Comparison of ENCODE assay signal across 11 cellular contexts in genomic region chr3:8319935-8320634, GRCh38.
DNase-seq lines count a peak whose midpoint lies in the region; ATAC-seq and TF ChIP-seq lines count a peak whose summit lies in the region.
"Had no signal": no experiment of that assay in that cellular context is flagged by ENCODE, and none has a peak within 500 bp of the region (broad histone marks: within the 10 kb centered on the region; RNA-seq: fewer than 3 reads in every experiment).

No MANE protein-coding gene starts in this region.

- no peak for TF ChIP-seq POLR2A in heart left ventricle (IDR thresholded peaks at IDR 0.05)

- H3K4me3 ChIP-seq in AG04449 (ENCODE audit: low read depth, low read length), result no peak overlapping the region
- H3K4me3 ChIP-seq in heart left ventricle, result no peak overlapping the region
- H3K4me3 ChIP-seq: thoracic aorta had no signal

- WGBS in heart left ventricle, 4 donors, result 40 to 60% (median 49%) methylated on average over 2 of the region's 2 CpGs

- ATAC-seq in HG03439 (IDR thresholded peaks at IDR 0.05; ENCODE audit: unreplicated experiment) (no peak), heart left ventricle (no peak)

- H3K27me3 ChIP-seq in heart left ventricle, result no peaks in the 10 kb centered on the region

- no peaks in the 10 kb centered on the region for H3K36me3 ChIP-seq in heart left ventricle
- H3K36me3 ChIP-seq: thoracic aorta had no signal

- H3K4me1 ChIP-seq in heart left ventricle, result no peaks in the 10 kb centered on the region
- H3K4me1 ChIP-seq: Caco-2 had no signal

- intact Hi-C loops in heart left ventricle (cut with DNase I), result loop anchor here in 6 of 10 donors (5.0 to 10.0 kb wide), 5 partner anchors 97 to 315 kb away; no protein-coding TSS in a partner anchor

- CTCF ChIA-PET in AG04449 (lab: Yijun Ruan, JAX), result interaction anchor here (1.8 to 8.8 kb wide), 3 partner anchors 17 to 302 kb away, joined by 4 to 171 read pairs (median 22); no protein-coding TSS in a partner anchor

- no peak overlapping the region for H3K27ac ChIP-seq in heart left ventricle
- H3K27ac ChIP-seq: thoracic aorta had no signal

- POLR2A ChIA-PET in AG04449 (lab: Yijun Ruan, JAX), result no interaction called here

- H3K9me3 ChIP-seq in heart left ventricle, result no peaks in the 10 kb centered on the region
- H3K9me3 ChIP-seq: Caco-2, thoracic aorta had no signal

- no peak for TF ChIP-seq CTCF in AG04449 (IDR thresholded peaks at IDR 0.05; ENCODE audit: insufficient read depth, low read length, missing control alignments)
- no peak for TF ChIP-seq CTCF in heart left ventricle (IDR thresholded peaks at IDR 0.05)

- DNase-seq in AG04449 (ENCODE audit: low read depth, low spot score) (peak; percentile 69), HS-27A (ENCODE audit: low read depth) (peak; percentile 88), astrocyte of the hippocampus (ENCODE audit: low read depth, low spot score) (peak; percentile 75), iris pigment epithelial cell (ENCODE audit: low read depth) (peak; percentile 68), NCI-H128 (lab: John Stamatoyannopoulos, UW; ENCODE audit: unreplicated experiment) (no peak), heart left ventricle (no peak), iPS-NIHi11 (ENCODE audit: low spot score) (no peak)
- DNase-seq: activated T-cell treated with anti-CD3 and anti-CD28 coated beads for 4 hours, Caco-2 had no signal

Comparison
In these comparisons a context has a peak if more than half of its experiments do, and no peak if none do; other contexts are left out.
1. DNase-seq: peak in AG04449 (single experiment), HS-27A (single experiment), astrocyte of the hippocampus (single experiment) and iris pigment epithelial cell (single experiment); none in NCI-H128 (single experiment), heart left ventricle (0 of 5) and iPS-NIHi11 (single experiment).